1 cellular context compared by ENCODE assay signal in genomic region chr1:160362168-160362941, GRCh38.
TF ChIP-seq lines count a peak whose summit lies in the region.

No MANE protein-coding gene starts in this region.

TF ChIP-seq in IMR-90, 13 proteins besides CTCF, POLR2A, EP300 and RAD21:
- TF ChIP-seq MXI1 (IDR thresholded peaks at IDR 0.05; ENCODE audit: borderline replicate concordance, low read depth, low read length) (no peak), RFX5 (IDR thresholded peaks at IDR 0.05; ENCODE audit: low read depth, low read length) (no peak), ELK1 (IDR thresholded peaks at IDR 0.05; ENCODE audit: borderline replicate concordance, low read depth, low read length) (no peak), USF2 (IDR thresholded peaks at IDR 0.05; ENCODE audit: low read depth, low read length) (no peak), CEBPB (IDR thresholded peaks at IDR 0.05; ENCODE audit: low read depth, low read length) (peak; percentile 68), NFE2L2 (IDR thresholded peaks at IDR 0.05; ENCODE audit: low read depth, low read length) (no peak)
